19 cellular contexts compared by ENCODE assay signal in the genomic region with DNA sequence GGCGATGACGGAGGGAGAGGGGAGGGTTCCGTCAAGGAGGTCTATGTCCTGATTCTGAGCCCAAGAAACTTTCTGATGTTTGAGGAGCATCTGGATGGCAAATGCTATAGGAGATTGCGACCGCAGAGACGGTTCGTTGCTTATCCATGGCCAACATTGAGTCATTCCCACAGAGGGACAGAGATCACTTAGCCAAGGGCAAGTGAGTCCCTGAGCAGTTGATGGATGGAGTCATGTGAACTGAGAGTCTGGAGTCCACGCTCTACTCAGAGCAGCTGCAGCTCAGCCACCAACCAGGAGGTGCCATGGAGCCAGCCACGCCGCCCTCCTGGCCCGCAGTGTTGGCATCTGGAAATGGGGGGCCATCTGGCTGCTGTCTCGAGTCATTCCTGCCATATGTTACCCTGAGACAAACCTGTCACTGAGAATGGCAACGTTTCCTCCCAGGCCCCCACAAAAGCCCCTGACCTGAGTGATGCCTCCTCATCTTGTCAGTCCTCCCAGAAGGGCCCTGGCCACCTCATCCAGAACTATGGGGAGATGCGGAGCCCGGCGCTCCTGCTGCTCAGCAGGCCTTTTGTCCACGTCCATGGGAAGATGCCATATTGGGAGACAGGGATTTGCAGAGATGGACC.
"Had no signal": no experiment of that assay in that cellular context is flagged by ENCODE, and none has a peak within 500 bp of the region (broad histone marks: within the 10 kb centered on the region; RNA-seq: fewer than 3 reads in every experiment).

No MANE protein-coding gene starts in this region.

- H3K4me1 Mint-ChIP-seq: central memory CD8-positive, alpha-beta T cell; stimulated activated memory B cell treated with anti-CD40 and anti-IgM and Interleukin-4, amounts not matched to agents 10 μg/mL and 1 μg/mL and 100 μg/mL, for 72 hours had no signal

- H3K27ac ChIP-seq: ascending aorta, coronary artery, right atrium auricular region, thoracic aorta had no signal

- ATAC-seq: activated T-cell treated with anti-CD3 and anti-CD28 coated beads, Interleukin-2, amount 50 U/mL, for 72 hours; left lobe of liver; stimulated activated memory B cell treated with anti-CD40 and anti-IgM and Interleukin-4, amounts not matched to agents 10 μg/mL and 1 μg/mL and 100 μg/mL, for 72 hours had no signal

- H3K27me3 ChIP-seq: ascending aorta, right atrium auricular region had no signal

- H3K36me3 Mint-ChIP-seq: mesothelial cell of epicardium; stimulated activated memory B cell treated with anti-CD40 and anti-IgM and Interleukin-4, amounts not matched to agents 10 μg/mL and 1 μg/mL and 100 μg/mL, for 72 hours had no signal

- H3K4me2 ChIP-seq: smooth muscle cell had no signal

- H3K4me3 Mint-ChIP-seq: activated T-cell treated with anti-CD3 and anti-CD28 coated beads, Interleukin-2, amount 50 U/mL, for 72 hours; central memory CD8-positive, alpha-beta T cell; mesothelial cell of epicardium; nephron progenitor cell; stimulated activated memory B cell treated with anti-CD40 and anti-IgM and Interleukin-4, amounts not matched to agents 10 μg/mL and 1 μg/mL and 100 μg/mL, for 72 hours had no signal

- H3K4me3 ChIP-seq: ascending aorta, coronary artery, lung, right atrium auricular region, smooth muscle cell, thoracic aorta had no signal

- H3K4me1 ChIP-seq: right atrium auricular region had no signal

- DNase-seq: activated CD4-positive, alpha-beta T cell treated with anti-CD3 and anti-CD28 coated beads, Interleukin-2, amount 50 U/mL, for 4 hours; activated effector memory CD4-positive, alpha-beta T cell treated with anti-CD3 and anti-CD28 coated beads, Interleukin-2, amount 50 U/mL, for 16 hours; activated naive CD4-positive, alpha-beta T cell treated with anti-CD3 and anti-CD28 coated beads, Interleukin-2, amount 50 U/mL, for 16 hours; activated T-cell treated with anti-CD3 and anti-CD28 coated beads, Interleukin-2, amount 50 U/mL, for 72 hours; hypothalamus; nephron progenitor cell; nucleus accumbens; stimulated activated CD4-positive, alpha-beta T cell treated with anti-CD3 and anti-CD28 coated beads, Interleukin-4, amount 100 ng/mL, for 4 hours; T-helper 2 cell had no signal

- H3K36me3 ChIP-seq: ascending aorta, right atrium auricular region, thoracic aorta had no signal

- H3K9me3 Mint-ChIP-seq: activated T-cell treated with anti-CD3 and anti-CD28 coated beads, Interleukin-2, amount 50 U/mL, for 72 hours; central memory CD8-positive, alpha-beta T cell; mesothelial cell of epicardium; nephron progenitor cell; stimulated activated memory B cell treated with anti-CD40 and anti-IgM and Interleukin-4, amounts not matched to agents 10 μg/mL and 1 μg/mL and 100 μg/mL, for 72 hours had no signal

- H3K9me3 ChIP-seq: ascending aorta, right atrium auricular region, thoracic aorta had no signal

- H3K27ac Mint-ChIP-seq: activated T-cell treated with anti-CD3 and anti-CD28 coated beads, Interleukin-2, amount 50 U/mL, for 72 hours; mesothelial cell of epicardium; nephron progenitor cell; stimulated activated memory B cell treated with anti-CD40 and anti-IgM and Interleukin-4, amounts not matched to agents 10 μg/mL and 1 μg/mL and 100 μg/mL, for 72 hours had no signal
